Comparison of ENCODE assay signal across 1 cellular context in genomic region chr1:226784081-226785049, GRCh38.
TF ChIP-seq lines count a peak whose summit lies in the region.

No MANE protein-coding gene starts in this region.

TF ChIP-seq in HEK293, 187 proteins besides CTCF, POLR2A, EP300 and RAD21 (continued from another document):
- TF ChIP-seq, protein P1, sequence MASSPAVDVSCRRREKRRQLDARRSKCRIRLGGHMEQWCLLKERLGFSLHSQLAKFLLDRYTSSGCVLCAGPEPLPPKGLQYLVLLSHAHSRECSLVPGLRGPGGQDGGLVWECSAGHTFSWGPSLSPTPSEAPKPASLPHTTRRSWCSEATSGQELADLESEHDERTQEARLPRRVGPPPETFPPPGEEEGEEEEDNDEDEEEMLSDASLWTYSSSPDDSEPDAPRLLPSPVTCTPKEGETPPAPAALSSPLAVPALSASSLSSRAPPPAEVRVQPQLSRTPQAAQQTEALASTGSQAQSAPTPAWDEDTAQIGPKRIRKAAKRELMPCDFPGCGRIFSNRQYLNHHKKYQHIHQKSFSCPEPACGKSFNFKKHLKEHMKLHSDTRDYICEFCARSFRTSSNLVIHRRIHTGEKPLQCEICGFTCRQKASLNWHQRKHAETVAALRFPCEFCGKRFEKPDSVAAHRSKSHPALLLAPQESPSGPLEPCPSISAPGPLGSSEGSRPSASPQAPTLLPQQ (tag by site-specific recombination; IDR thresholded peaks at IDR 0.05): 0 out of 2 replicates have a peak, but pooled peaks have one; percentile 20
- TF ChIP-seq ZBTB48 (tag by site-specific recombination; IDR thresholded peaks at IDR 0.05) (0 out of 2 replicates have a peak, but pooled peaks have one; percentile 27), FEZF1 (tag by site-specific recombination; IDR thresholded peaks at IDR 0.05) (peak; percentile 91), ZNF423 (tag by site-specific recombination; IDR thresholded peaks at IDR 0.05) (peak; percentile 15)
